ENCODE assay signal across 8 cellular contexts in genomic region chrX:139691493-139691842, GRCh38. TPM values are rescaled to one million over a fixed set of nuclear protein-coding genes. Genes with fewer than 3 reads are reported as not detected.
DNase-seq lines count a peak whose midpoint lies in the region; ATAC-seq lines count a peak whose summit lies in the region.

No MANE protein-coding gene starts in this region.

- peak; percentile 5 for DNase-seq in SK-N-DZ (ENCODE audit: low spot score)
- no peak for DNase-seq in left cardiac atrium
- DNase-seq in retina: peak; percentile 23
- DNase-seq in stimulated activated CD4-positive, alpha-beta T cell treated with anti-CD3 and anti-CD28 coated beads, Interleukin-4, amount 100 ng/mL, for 4 hours: no peak
- no peak for DNase-seq in NCI-H524 treated with DMSO at 0.1 percent for 48 hours (lab: John Stamatoyannopoulos, UW)
- DNase-seq in pons (ENCODE audit: low spot score): no peak

- ATAC-seq in GM18909 (IDR thresholded peaks at IDR 0.05; ENCODE audit: poor library complexity, unreplicated experiment) (peak; percentile 7), left cardiac atrium (peak; percentile 26 to 44), HG02610 (IDR thresholded peaks at IDR 0.05; ENCODE audit: unreplicated experiment) (no peak)

- intact Hi-C loops in left cardiac atrium (cut with DNase I): no loop called here

RNA-seq across cellular contexts. Expression of gene MCF2, which starts 16.5 kb away (rescaled TPM):
- polyA plus RNA-seq in SK-N-DZ (2014; cell fraction: cytosol; rRNA removed): 0.16 TPM in 1 of 2 replicates, not detected in the other
- polyA plus RNA-seq in SK-N-DZ (2014; cell fraction: nucleus; rRNA removed): 0.37 and 1.4 TPM in 2 replicates
- 1 to 10 TPM in 1 of 2 donors, under 1 TPM in 1; 0.24 to 1.1 TPM for total RNA-seq in left cardiac atrium

Comparison
In these comparisons a context has a peak if more than half of its experiments do, and no peak if none do; other contexts are left out.
1. DNase-seq: peak in SK-N-DZ (single experiment) and retina (single experiment); none in left cardiac atrium (single experiment), stimulated activated CD4-positive, alpha-beta T cell treated with anti-CD3 and anti-CD28 coated beads, Interleukin-4, amount 100 ng/mL, for 4 hours (0 of 2), NCI-H524 treated with DMSO at 0.1 percent for 48 hours (single experiment) and pons (single experiment).